In the genomic region with DNA sequence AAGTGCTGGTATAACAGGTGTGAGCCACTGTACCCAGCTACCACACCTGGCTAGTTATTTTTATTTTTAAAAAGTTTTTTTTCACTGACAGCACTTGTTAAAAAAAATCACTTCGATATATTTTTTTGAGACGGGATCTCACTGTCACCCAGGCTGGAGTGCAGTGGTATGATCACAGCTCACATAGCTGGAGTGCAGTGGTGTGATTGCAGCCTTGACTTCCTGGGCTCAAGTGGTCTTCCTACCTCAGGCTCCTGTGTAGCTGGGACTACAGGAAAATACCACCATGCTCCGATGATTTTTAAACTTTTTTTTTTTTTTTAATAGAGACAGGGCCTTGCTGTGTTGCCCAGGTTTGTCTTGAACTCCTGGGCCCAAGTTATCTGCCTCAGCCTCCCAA, we compare ENCODE assay signal across 38 cellular contexts. TPM values are rescaled to one million over a fixed set of nuclear protein-coding genes. Genes with fewer than 3 reads are reported as not detected.
"Had no signal": no experiment of that assay in that cellular context is flagged by ENCODE, and none has a peak within 500 bp of the region (broad histone marks: within the 10 kb centered on the region; RNA-seq: fewer than 3 reads in every experiment).

No MANE protein-coding gene starts in this region.

- H3K27me3 ChIP-seq: MG63 had no signal

- DNase-seq: Karpas-422, Kasumi-1, MG63, MM.1S, MV-4-11, NCI-H1048, NCI-H1092, NCI-H1092 treated with DMSO at 0.1 percent for 48 hours, NCI-H1105, NCI-H1105 treated with DMSO at 0.1 percent for 48 hours, NCI-H1417, NCI-H1417 treated with DMSO at 0.1 percent for 48 hours, NCI-H1436, NCI-H1436 treated with DMSO at 0.1 percent for 48 hours, NCI-H146, NCI-H1694, NCI-H1694 treated with DMSO at 0.1 percent for 48 hours, NCI-H187, NCI-H187 treated with DMSO at 0.1 percent for 48 hours, NCI-H1930, NCI-H2029, NCI-H2029 treated with DMSO at 0.1 percent for 48 hours, NCI-H2081, NCI-H2081 treated with DMSO at 0.1 percent for 48 hours, NCI-H2107, NCI-H2171, NCI-H2171 treated with DMSO at 0.1 percent for 48 hours, NCI-H2227 treated with DMSO at 0.1 percent for 48 hours, NCI-H226, NCI-H345, NCI-H446, NCI-H446 treated with DMSO at 0.1 percent for 48 hours, NCI-H510A had no signal

- H3K4me3 ChIP-seq: MG63 had no signal

- H3K9me3 ChIP-seq: MG63 had no signal

- H3K27ac ChIP-seq: KMS-11 had no signal

RNA-seq across cellular contexts. Expression of gene CCDC200, which starts 44.5 kb away (rescaled TPM):
- total RNA-seq: LHCN-M2, M059J, MCF 10A, NCI-H460 had no signal

RNA-seq across cellular contexts. Expression of gene RNU2-1, which starts 49.9 kb away (rescaled TPM):
- total RNA-seq: LHCN-M2, M059J, NCI-H460 had no signal
